Comparison of ENCODE assay signal across 25 cellular contexts in the genomic region with DNA sequence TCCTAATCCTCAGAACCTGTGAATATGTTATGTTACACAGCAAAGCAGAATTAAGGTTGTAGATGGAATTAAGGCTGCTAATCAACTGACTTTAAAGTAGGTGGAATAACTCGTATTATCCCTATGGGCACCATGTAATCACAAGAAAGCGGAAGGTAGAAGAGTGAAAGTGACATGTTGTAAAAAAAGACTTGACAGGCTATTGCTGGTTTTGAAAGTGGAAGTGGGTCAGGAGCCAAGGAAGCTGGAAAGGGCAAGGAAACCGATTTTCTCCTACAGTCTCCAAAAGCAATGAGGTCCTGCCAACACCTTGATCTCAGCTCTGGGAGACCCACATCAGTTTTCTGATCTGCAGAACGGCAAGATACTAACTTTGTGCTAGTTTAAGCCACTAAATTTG. TPM values are rescaled to one million over a fixed set of nuclear protein-coding genes. Genes with fewer than 3 reads are reported as not detected.
A peak's percentile ranks its signal among the peaks of the same experiment; 100 is the strongest.
DNase-seq lines count a peak whose midpoint lies in the region; ATAC-seq, FAIRE-seq and TF ChIP-seq lines count a peak whose summit lies in the region.
"Had no signal": no experiment of that assay in that cellular context is flagged by ENCODE, and none has a peak within 500 bp of the region (broad histone marks: within the 10 kb centered on the region; RNA-seq: fewer than 3 reads in every experiment).

No MANE protein-coding gene starts in this region.

- H3K4me3 Mint-ChIP-seq in IgD-negative memory B cell: no peak overlapping the region
- no peak overlapping the region for H3K4me3 Mint-ChIP-seq in activated naive CD8-positive, alpha-beta T cell treated with anti-CD3 and anti-CD28 coated beads for 36 hours
- H3K4me3 Mint-ChIP-seq: CD8-positive, alpha-beta T cell; HFFc6 had no signal

- in situ Hi-C loops in GM12878 (cut with MboI): no loop called here

- no peak overlapping the region for H3K4me3 ChIP-seq in GM12878
- H3K4me3 ChIP-seq in tibial artery: no peak overlapping the region
- H3K4me3 ChIP-seq in kidney (ENCODE audit: low read length in 2 of 2): no peak overlapping the region

- POLR2A ChIA-PET in GM12878 (lab: Charles Lee): interaction anchor here (0.6 kb wide), 1 partner anchor 31 kb away, joined by 3 read pairs; no protein-coding TSS in a partner anchor

- RAD21 ChIA-PET in GM12878 (lab: Charles Lee; ENCODE audit: unreplicated experiment): interaction anchor here (0.7 to 1.4 kb wide), 3 partner anchors 36 to 125 kb away, joined by 3 read pairs; no protein-coding TSS in a partner anchor

- H3K27me3 ChIP-seq in GM12878 (replicated peaks in 1 of 2; ENCODE audit: control insufficient read depth in 2 of 2, insufficient read depth in 2 of 2, low read length in 1 of 2) (no peaks in the 10 kb centered on the region), tibial artery (no peaks in the 10 kb centered on the region)

- no peaks in the 10 kb centered on the region for H3K36me3 ChIP-seq in GM12878 (ENCODE audit: control insufficient read depth in 2 of 2, insufficient read depth in 2 of 2, low read length in 1 of 2)
- H3K36me3 ChIP-seq in tibial artery: no peaks in the 10 kb centered on the region
- H3K36me3 ChIP-seq in kidney (ENCODE audit: control insufficient read depth in 1 of 2, insufficient read depth in 2 of 2, low read length in 2 of 2): no peaks in the 10 kb centered on the region

- TF ChIP-seq CTCF in GM12878 (IDR thresholded peaks at IDR 0.05 in 2 of 3, conservative IDR thresholded peaks at IDR 0.05 in 1 of 3; ENCODE audit: control insufficient read depth in 2 of 3, extremely low read depth in 1 of 3, insufficient read depth in 1 of 3, low read depth in 3 of 3, low read length in 3 of 3) (no peak), tibial artery (IDR thresholded peaks at IDR 0.05) (no peak), kidney (IDR thresholded peaks at IDR 0.05; ENCODE audit: borderline replicate concordance, extremely low read depth, insufficient read depth) (no peak)

- no peak for FAIRE-seq in GM12878 (lab: Jason Lieb, UNC)
- FAIRE-seq in kidney (lab: Jason Lieb, UNC): no peak
- FAIRE-seq: A204.1, RCC 7860 had no signal

- DNase-seq in CD1c-positive myeloid dendritic cell (ENCODE audit: extremely low spot score) (peak; percentile 22), NOMO-1 treated with dmso at 0.1 percent for 144 hours (lab: John Stamatoyannopoulos, UW; ENCODE audit: unreplicated experiment) (peak; percentile 80), GM12878 (ENCODE audit: low read depth, low spot score) (no peak), tibial artery (no peak), kidney (no peak)
- no peak for DNase-seq in activated naive CD8-positive, alpha-beta T cell treated with anti-CD3 and anti-CD28 coated beads for 36 hours
- DNase-seq: Calu3; CD8-positive, alpha-beta T cell; GF-D8; H7; HFFc6; NCI-H1694 treated with DMSO at 0.1 percent for 48 hours; NCI-H2227 treated with DMSO at 0.1 percent for 48 hours; NCI-H510A treated with DMSO at 0.1 percent for 48 hours; NCI-H774; Right ventricle myocardium superior; T-helper 1 cell had no signal

- H2AFZ ChIP-seq in GM12878 (ENCODE audit: control insufficient read depth, low read depth, low read length): no peak overlapping the region

- H3K79me2 ChIP-seq in GM12878 (ENCODE audit: control insufficient read depth, insufficient read depth, low read length): peaks cover 7% of the 10 kb centered on the region

- H3K27ac ChIP-seq in GM12878 (ENCODE audit: control insufficient read depth, insufficient read depth): 0 out of 2 replicates have a peak overlapping the region, but pooled peaks have one; percentile 24
- H3K27ac ChIP-seq in tibial artery: no peak overlapping the region
- no peak overlapping the region for H3K27ac ChIP-seq in kidney (ENCODE audit: low read depth in 2 of 2, low read length in 2 of 2)
- H3K27ac ChIP-seq: KMS-11 had no signal

- intact Hi-C loops in GM12878 (cut with micrococcal nuclease; ENCODE audit: unreplicated experiment): no loop called here
- intact Hi-C loops in tibial artery (cut with DNase I; ENCODE audit: low total_unique reads): no loop called here
- intact Hi-C loops in kidney (cut with DNase I): no loop called here

- no TSS peak for BruUV-seq in GM12878 (replicated peaks; lab: Mats Ljungman, UMichigan)

- SMC1A ChIA-PET in GM12878 (lab: Charles Lee; ENCODE audit: uncharacterized antibody, unreplicated experiment): interaction anchor here (0.7 to 3.2 kb wide), 7 partner anchors 11 to 125 kb away, joined by 3 to 13 read pairs (median 3); no protein-coding TSS in a partner anchor

- no peak for TF ChIP-seq RAD21 in GM12878 (IDR thresholded peaks at IDR 0.05; ENCODE audit: insufficient read depth, low read depth, low read length)

- no peaks in the 10 kb centered on the region for H3K9me3 Mint-ChIP-seq in IgD-negative memory B cell
- no peaks in the 10 kb centered on the region for H3K9me3 Mint-ChIP-seq in activated naive CD8-positive, alpha-beta T cell treated with anti-CD3 and anti-CD28 coated beads for 36 hours
- H3K9me3 Mint-ChIP-seq: CD8-positive, alpha-beta T cell; HFFc6 had no signal

- no peak for ATAC-seq in GM12878
- ATAC-seq: CD8-positive, alpha-beta T cell; SK-N-SH treated with all-trans-retinoic acid at 6 μM for 48 hours had no signal

- no peak overlapping the region for H3K9ac ChIP-seq in GM12878 (ENCODE audit: control insufficient read depth, insufficient read depth, low read length)
- H3K9ac ChIP-seq in kidney (ENCODE audit: low read length in 2 of 2): no peak overlapping the region
- H3K9ac ChIP-seq: KMS-11 had no signal

- WGBS in GM12878 (ENCODE audit: insufficient coverage, insufficient replicate concordance, low lambda C conversion rate, missing lambda C conversion rate): 96% methylated on average over 4 of the region's 4 CpGs

- H3K36me3 Mint-ChIP-seq in IgD-negative memory B cell: no peaks in the 10 kb centered on the region
- H3K36me3 Mint-ChIP-seq in activated naive CD8-positive, alpha-beta T cell treated with anti-CD3 and anti-CD28 coated beads for 36 hours: no peaks in the 10 kb centered on the region
- H3K36me3 Mint-ChIP-seq: CD8-positive, alpha-beta T cell had no signal

- no peaks in the 10 kb centered on the region for H3K27me3 Mint-ChIP-seq in IgD-negative memory B cell
- no peaks in the 10 kb centered on the region for H3K27me3 Mint-ChIP-seq in activated naive CD8-positive, alpha-beta T cell treated with anti-CD3 and anti-CD28 coated beads for 36 hours

- H3K9me3 ChIP-seq in GM12878 (replicated peaks; ENCODE audit: control insufficient read depth, insufficient read depth, low read length): peaks cover 2% of the 10 kb centered on the region; the same call in 2 of the 3 replicates
- no peaks in the 10 kb centered on the region for H3K9me3 ChIP-seq in tibial artery
- no peaks in the 10 kb centered on the region for H3K9me3 ChIP-seq in kidney (ENCODE audit: control insufficient read depth in 1 of 2, low read length in 2 of 2)

- H3K4me1 ChIP-seq in GM12878 (ENCODE audit: control insufficient read depth, insufficient read depth, low read length) (peaks cover 8% of the 10 kb centered on the region; the same call in 1 of the 2 replicates), tibial artery (no peaks in the 10 kb centered on the region), kidney (ENCODE audit: control insufficient read depth in 1 of 2, insufficient read depth in 1 of 2, low read depth in 1 of 2, low read length in 2 of 2) (no peaks in the 10 kb centered on the region)

- no peak for TF ChIP-seq EP300 in GM12878 (IDR thresholded peaks at IDR 0.05; ENCODE audit: borderline replicate concordance in 1 of 2, control insufficient read depth in 1 of 2, low read depth in 2 of 2, low read length in 2 of 2)

- no peak for TF ChIP-seq POLR2A in GM12878 (IDR thresholded peaks at IDR 0.05; ENCODE audit: low read depth, low read length)

- CTCF ChIA-PET in GM12878 (lab: Yijun Ruan, JAX): no interaction called here

- peaks cover 9 to 15% (median 12%) of the 10 kb centered on the region in 3 donors for H3K4me1 Mint-ChIP-seq in IgD-negative memory B cell
- no peaks in the 10 kb centered on the region for H3K4me1 Mint-ChIP-seq in activated naive CD8-positive, alpha-beta T cell treated with anti-CD3 and anti-CD28 coated beads for 36 hours

- H3K27ac Mint-ChIP-seq in IgD-negative memory B cell: peak overlapping the region in 2 of 3 donors; percentile 31 to 80
- no peak overlapping the region for H3K27ac Mint-ChIP-seq in activated naive CD8-positive, alpha-beta T cell treated with anti-CD3 and anti-CD28 coated beads for 36 hours
- H3K27ac Mint-ChIP-seq: CD8-positive, alpha-beta T cell; HFFc6 had no signal

- no peaks in the 10 kb centered on the region for H4K20me1 ChIP-seq in GM12878 (ENCODE audit: control insufficient read depth, insufficient read depth)

- H3K4me2 ChIP-seq in GM12878 (ENCODE audit: control insufficient read depth, insufficient read depth): peak overlapping the region; percentile 21; the same call in 1 of the 2 replicates
- H3K4me2 ChIP-seq: KMS-11 had no signal

RNA-seq across cellular contexts. Expression of a gene that starts 6.6 kb away (rescaled TPM):
- polyA plus RNA-seq in IgD-negative memory B cell (1.0 TPM), GM12878 (2011; rRNA removed) (4.1 and 6.0 TPM in 2 replicates), GM12878 (2014; fragmentation: Illumina TruSeq; extraction: Trizol) (7.3 and 8.5 TPM in 2 replicates), GM12878 (2014; fragmentation: Nextera tagmentation; extraction: Ambion mirVana) (1 to 10 TPM; 1.4 to 1.8 TPM), GM12878 (2014; rRNA removed) (4.1 and 6.1 TPM in 2 replicates), GM12878 (2016; fragmentation: Nextera tagmentation; extraction: Ambion mirVana) (10 to 100 TPM in 1 of 2 experiments, 1 to 10 TPM in 1; 8.6 to 10.8 TPM), kidney (ENCODE audit: insufficient read depth, low read depth, low replicate concordance) (0.13 TPM)
- 21.5 and 25.8 TPM in 2 replicates for total RNA-seq in GM12878 (2013; cell fraction: nucleolus; rRNA removed)
- total RNA-seq in GM12878 (2014; rRNA removed) (5.1 and 5.2 TPM in 2 replicates), GM12878 (2014; rRNA removed; fragmentation: Illumina TruSeq; extraction: Trizol) (6.1 and 6.4 TPM in 2 replicates), GM12878 (2021) (8.3 and 9.8 TPM in 2 replicates), kidney (1.1 TPM)
- polyA plus RNA-seq in GM12878 (2011; ENCODE audit: low read depth): 6.6 TPM
- polyA plus RNA-seq in GM12878 (2011; cell fraction: cytosol; rRNA removed): 8.6 and 10.4 TPM in 2 replicates
- 5.0 and 6.7 TPM in 2 replicates for polyA plus RNA-seq in GM12878 (2011; cell fraction: nucleus; rRNA removed)
- polyA plus RNA-seq in GM12878 (2012): 8.9 and 9.6 TPM in 2 replicates
- 10.6 and 15.3 TPM in 2 replicates for polyA minus RNA-seq in GM12878 (2011; rRNA and poly(A)+ RNA removed)
- polyA minus RNA-seq in GM12878 (2011; cell fraction: cytosol; rRNA and poly(A)+ RNA removed): 5.7 and 6.4 TPM in 2 replicates
- 6.3 and 12.6 TPM in 2 replicates for polyA minus RNA-seq in GM12878 (2011; cell fraction: nucleus; rRNA and poly(A)+ RNA removed)
- total RNA-seq in activated naive CD8-positive, alpha-beta T cell treated with anti-CD3 and anti-CD28 coated beads for 36 hours: not detected
- total RNA-seq: Calu3; CD8-positive, alpha-beta T cell; H7; HFFc6; HT-29; M059J had no signal
- polyA plus RNA-seq: BJ had no signal

Comparison
In these comparisons a context has a peak if more than half of its experiments do, and no peak if none do; other contexts are left out.
1. DNase-seq: peak in CD1c-positive myeloid dendritic cell (single experiment) and NOMO-1 treated with dmso at 0.1 percent for 144 hours (single experiment); none in GM12878 (single experiment), tibial artery (0 of 2), activated naive CD8-positive, alpha-beta T cell treated with anti-CD3 and anti-CD28 coated beads for 36 hours (single experiment) and kidney (single experiment).